10 cellular contexts compared by ENCODE assay signal in genomic region chr20:62977613-62978558, GRCh38. TPM values are rescaled to one million over a fixed set of nuclear protein-coding genes. Genes with fewer than 3 reads are reported as not detected.
A peak's percentile ranks its signal among the peaks of the same experiment; 100 is the strongest.
DNase-seq lines count a peak whose midpoint lies in the region; ATAC-seq lines count a peak whose summit lies in the region.
"Had no signal": no experiment of that assay in that cellular context is flagged by ENCODE, and none has a peak within 500 bp of the region (broad histone marks: within the 10 kb centered on the region; RNA-seq: fewer than 3 reads in every experiment).

No MANE protein-coding gene starts in this region.

- H2BK12ac ChIP-seq in trophoblast cell (ENCODE audit: low read length), result no peak overlapping the region

- H3K27ac Mint-ChIP-seq in stimulated activated memory B cell treated with anti-CD40 and anti-IgM and Interleukin-4, amounts not matched to agents 10 μg/mL and 1 μg/mL and 100 μg/mL, for 72 hours, result peak overlapping the region; percentile 91

- no peak overlapping the region for H2BK120ac ChIP-seq in trophoblast cell (ENCODE audit: insufficient read depth, low read length, poor library complexity)

- H2AFZ ChIP-seq in trophoblast cell (ENCODE audit: insufficient read depth, low read length, poor library complexity), result no peak overlapping the region

- DNase-seq in NCI-H510A (lab: John Stamatoyannopoulos, UW) (peak; percentile 10), NCI-H510A treated with DMSO at 0.1 percent for 48 hours (lab: John Stamatoyannopoulos, UW) (no peak), T-helper 1 cell (peak; percentile 68 to 91 (median 83)), kidney tubule cell (ENCODE audit: low spot score) (no peak), trophoblast cell (no peak)
- DNase-seq in activated naive CD8-positive, alpha-beta T cell treated with anti-CD3 and anti-CD28 coated beads, Interleukin-2, amount 50 U/mL, for 16 hours (ENCODE audit: low read depth, low spot score), result peak; percentile 35
- DNase-seq: right lobe of liver had no signal

- no peak overlapping the region for H3K4me3 ChIP-seq in trophoblast cell (ENCODE audit: low read depth, low read length)
- H3K4me3 ChIP-seq: right lobe of liver had no signal

- H2BK5ac ChIP-seq in trophoblast cell (ENCODE audit: low read depth, low read length, poor library complexity), result no peak overlapping the region

- ATAC-seq in HG03280 (IDR thresholded peaks at IDR 0.05; ENCODE audit: unreplicated experiment), result peak; percentile 58
- peak; percentile 87 for ATAC-seq in stimulated activated memory B cell treated with anti-CD40 and anti-IgM and Interleukin-4, amounts not matched to agents 10 μg/mL and 1 μg/mL and 100 μg/mL, for 72 hours

- H3K9me3 ChIP-seq in trophoblast cell (ENCODE audit: insufficient read depth, low read depth, low read length), result peaks cover 2% of the 10 kb centered on the region
- H3K9me3 ChIP-seq: right lobe of liver had no signal

- H4K91ac ChIP-seq in trophoblast cell (ENCODE audit: low read depth, low read length), result no peak overlapping the region

- peaks cover 26% of the 10 kb centered on the region for H3K27me3 ChIP-seq in trophoblast cell (ENCODE audit: insufficient read depth, low read length)

- H3K23ac ChIP-seq in trophoblast cell (ENCODE audit: low read length), result no peak overlapping the region

- H3K36me3 Mint-ChIP-seq in stimulated activated memory B cell treated with anti-CD40 and anti-IgM and Interleukin-4, amounts not matched to agents 10 μg/mL and 1 μg/mL and 100 μg/mL, for 72 hours, result no peaks in the 10 kb centered on the region

- H3K9ac ChIP-seq in trophoblast cell (ENCODE audit: low read length), result no peak overlapping the region

- H3K79me2 ChIP-seq in trophoblast cell (ENCODE audit: control insufficient read depth, insufficient read depth, low read length, poor library complexity), result no peaks in the 10 kb centered on the region

- no peak overlapping the region for H2AK5ac ChIP-seq in trophoblast cell (ENCODE audit: low read length)

- no peak overlapping the region for H3K18ac ChIP-seq in trophoblast cell (ENCODE audit: low read length)

- H3K27ac ChIP-seq in trophoblast cell (ENCODE audit: low read depth, low read length), result no peak overlapping the region
- H3K27ac ChIP-seq: right lobe of liver had no signal

- H3K4me1 ChIP-seq in trophoblast cell (ENCODE audit: control insufficient read depth in 1 of 2, insufficient read depth in 2 of 2, low read length in 2 of 2), result peaks cover 0 to 2% of the 10 kb centered on the region in 2 experiments

- H3K4me2 ChIP-seq in trophoblast cell (ENCODE audit: low read length), result no peak overlapping the region

- H3K4ac ChIP-seq in trophoblast cell (ENCODE audit: low read depth, low read length), result no peak overlapping the region

- H3K36me3 ChIP-seq in trophoblast cell (ENCODE audit: control insufficient read depth in 1 of 2, insufficient read depth in 2 of 2, low read length in 2 of 2), result no peaks in the 10 kb centered on the region
- H3K36me3 ChIP-seq: right lobe of liver had no signal

- H4K12ac ChIP-seq in trophoblast cell (ENCODE audit: low read depth, low read length), result no peak overlapping the region

- H4K8ac ChIP-seq in trophoblast cell (ENCODE audit: low read depth, low read length), result no peak overlapping the region

- no peaks in the 10 kb centered on the region for H3K9me3 Mint-ChIP-seq in stimulated activated memory B cell treated with anti-CD40 and anti-IgM and Interleukin-4, amounts not matched to agents 10 μg/mL and 1 μg/mL and 100 μg/mL, for 72 hours

- H3K4me1 Mint-ChIP-seq in stimulated activated memory B cell treated with anti-CD40 and anti-IgM and Interleukin-4, amounts not matched to agents 10 μg/mL and 1 μg/mL and 100 μg/mL, for 72 hours, result peaks cover 48% of the 10 kb centered on the region

- no peak overlapping the region for H3K14ac ChIP-seq in trophoblast cell (ENCODE audit: low read length)

- no peaks in the 10 kb centered on the region for H3K79me1 ChIP-seq in trophoblast cell (ENCODE audit: low read length)

- H3K4me3 Mint-ChIP-seq in stimulated activated memory B cell treated with anti-CD40 and anti-IgM and Interleukin-4, amounts not matched to agents 10 μg/mL and 1 μg/mL and 100 μg/mL, for 72 hours, result peak overlapping the region; percentile 71

- H3K27me3 Mint-ChIP-seq in stimulated activated memory B cell treated with anti-CD40 and anti-IgM and Interleukin-4, amounts not matched to agents 10 μg/mL and 1 μg/mL and 100 μg/mL, for 72 hours, result peaks cover 76% of the 10 kb centered on the region

- no CpG with 5 or more reads among the region's 38 CpGs for WGBS in trophoblast cell (ENCODE audit: extremely low coverage, insufficient coverage, insufficient read length)

RNA-seq across cellular contexts. Expression of gene SLC17A9, which starts 25.4 kb away (rescaled TPM):
- polyA plus RNA-seq in trophoblast cell (2013), result 1.5 and 1.6 TPM in 2 replicates

RNA-seq across cellular contexts. Expression of gene BHLHE23, which starts 28.9 kb away (rescaled TPM):
- 0.07 and 0.12 TPM in 2 replicates for polyA plus RNA-seq in trophoblast cell (2013)
- polyA plus RNA-seq: BJ had no signal

RNA-seq across cellular contexts. Expression of gene GID8, which starts 39.9 kb away (rescaled TPM):
- polyA plus RNA-seq in trophoblast cell (2013), result 37.2 and 37.5 TPM in 2 replicates

RNA-seq across cellular contexts. Expression of gene DIDO1, which starts 51.6 kb away (rescaled TPM):
- polyA plus RNA-seq in trophoblast cell (2013), result 31.7 and 32.7 TPM in 2 replicates

Comparison
In these comparisons a context has a peak if more than half of its experiments do, and no peak if none do; other contexts are left out.
1. DNase-seq: peak in NCI-H510A (single experiment), T-helper 1 cell (5 of 5) and activated naive CD8-positive, alpha-beta T cell treated with anti-CD3 and anti-CD28 coated beads, Interleukin-2, amount 50 U/mL, for 16 hours (single experiment); none in NCI-H510A treated with DMSO at 0.1 percent for 48 hours (single experiment), kidney tubule cell (single experiment) and trophoblast cell (0 of 2).